Comparison of ENCODE assay signal across 1 cellular context in genomic region chr2:219598308-219599078, GRCh38.
TF ChIP-seq lines count a peak whose summit lies in the region.

No MANE protein-coding gene starts in this region.

TF ChIP-seq in HepG2, 621 proteins besides CTCF, POLR2A, EP300 and RAD21 (continued from another document):
- TF ChIP-seq MZF1 (CRISPR knock-in tag; IDR thresholded peaks at IDR 0.05; ENCODE audit: borderline replicate concordance) (peak; percentile 22; the same call in 1 of the 2 replicates), RBM22 (optimal IDR thresholded peaks at IDR 0.05; ENCODE audit: low read length) (no peak), ZNF619 (CRISPR knock-in tag; IDR thresholded peaks at IDR 0.05) (0 out of 2 replicates have a peak, but pooled peaks have one; percentile 13), ZNF160 (CRISPR knock-in tag; IDR thresholded peaks at IDR 0.05) (0 out of 2 replicates have a peak, but pooled peaks have one; percentile 61), BRF2 (CRISPR knock-in tag; IDR thresholded peaks at IDR 0.05) (0 out of 2 replicates have a peak, but pooled peaks have one; percentile 3), AKAP8 (CRISPR knock-in tag; IDR thresholded peaks at IDR 0.05) (peak; percentile 85; the same call in 1 of the 2 replicates), THAP7 (CRISPR knock-in tag; IDR thresholded peaks at IDR 0.05) (peak; percentile 2; the same call in 1 of the 2 replicates), ZFP1 (CRISPR knock-in tag; IDR thresholded peaks at IDR 0.05) (0 out of 2 replicates have a peak, but pooled peaks have one; percentile 4), PAXIP1 (CRISPR knock-in tag; conservative IDR thresholded peaks at IDR 0.05) (peak; percentile 67), ATM (IDR thresholded peaks at IDR 0.05; ENCODE audit: borderline replicate concordance) (no peak), KDM5A (IDR thresholded peaks at IDR 0.05; ENCODE audit: borderline replicate concordance, low read length) (peak; percentile 65), HNRNPK (IDR thresholded peaks at IDR 0.05; ENCODE audit: low read depth, low read length, poor library complexity, severe bottlenecking) (no peak), NCOA1 (CRISPR knock-in tag; IDR thresholded peaks at IDR 0.05) (no peak), TSC22D2 (CRISPR knock-in tag; IDR thresholded peaks at IDR 0.05; ENCODE audit: borderline replicate concordance) (0 out of 2 replicates have a peak, but pooled peaks have one; percentile 8), ZNF816 (CRISPR knock-in tag; IDR thresholded peaks at IDR 0.05; ENCODE audit: borderline replicate concordance) (peak; percentile 47; the same call in 1 of the 2 replicates)
